ENCODE assay signal across 8 cellular contexts in the genomic region with DNA sequence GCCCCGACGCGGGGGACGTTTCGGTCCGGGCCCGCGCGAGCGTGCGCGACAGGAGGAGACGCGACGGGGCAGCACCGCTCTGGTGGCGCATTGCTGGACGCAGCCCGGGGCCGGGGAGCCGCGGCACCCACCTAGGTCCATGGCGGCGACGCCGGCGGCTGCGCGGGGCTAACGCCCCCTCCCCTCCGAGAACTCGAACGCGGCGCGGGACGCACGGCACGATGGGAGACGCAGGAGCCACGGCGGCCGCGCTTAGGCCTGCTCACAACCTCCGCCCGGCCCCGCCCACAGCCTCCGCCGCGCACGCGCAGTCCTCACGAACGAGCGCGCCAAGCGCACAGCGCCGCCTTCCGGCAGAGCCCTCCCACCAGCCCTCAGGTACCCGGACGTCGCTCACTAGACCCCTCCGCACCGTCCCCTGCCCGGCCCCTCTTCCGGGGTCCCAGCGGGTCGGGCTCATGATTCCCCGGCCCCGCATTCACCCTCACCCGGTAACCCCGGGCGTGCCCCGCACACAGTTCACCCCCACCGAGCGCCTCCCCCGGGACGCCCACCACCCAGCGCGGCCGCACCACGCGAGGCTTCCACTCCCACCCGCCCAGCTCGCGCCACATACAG. TPM values are rescaled to one million over a fixed set of nuclear protein-coding genes. Genes with fewer than 3 reads are reported as not detected.
DNase-seq lines count a peak whose midpoint lies in the region; ATAC-seq and TF ChIP-seq lines count a peak whose summit lies in the region.

TSS of gene GEMIN4 (minus strand) at position 263 of the 618 bp plus-strand sequence. CDS start at position 141, 122 bp downstream.

- CTCF ChIA-PET in A673 (lab: Charles Lee): interaction anchor here (0.6 to 1.4 kb wide), 7 partner anchors 36 to 340 kb away, joined by 3 to 8 read pairs (median 6); partner anchors contain the start of gene TIMM22

- peaks cover 20% of the 10 kb centered on the region for H3K36me3 ChIP-seq in A673 (ENCODE audit: insufficient read depth, low read length, poor library complexity, severe bottlenecking)
- peaks cover 5% of the 10 kb centered on the region for H3K36me3 ChIP-seq in breast epithelium
- H3K36me3 ChIP-seq in iPS-20b (ENCODE audit: insufficient read depth, low read depth, low read length): peaks cover 28% of the 10 kb centered on the region

- H3K4me1 ChIP-seq in A673 (ENCODE audit: insufficient read depth, low read length, poor library complexity, severe bottlenecking) (peaks cover 5% of the 10 kb centered on the region), breast epithelium (peaks cover 0 to 11% of the 10 kb centered on the region in 2 donors), iPS-20b (ENCODE audit: insufficient read depth, low read length) (peaks cover 4% of the 10 kb centered on the region; the same call in 1 of the 2 replicates)

- intact Hi-C loops in A673 (cut with micrococcal nuclease; ENCODE audit: unreplicated experiment): no loop called here
- intact Hi-C loops in breast epithelium (cut with DNase I; ENCODE audit: low total_unique reads): no loop called here

- H3K27me3 ChIP-seq in A673 (replicated peaks; ENCODE audit: insufficient read depth, low read depth, low read length, poor library complexity): no peaks in the 10 kb centered on the region
- H3K27me3 ChIP-seq in breast epithelium: no peaks in the 10 kb centered on the region
- H3K27me3 ChIP-seq in iPS-20b (ENCODE audit: insufficient read depth, low read length): no peaks in the 10 kb centered on the region

- POLR2A ChIA-PET in A673 (lab: Charles Lee; ENCODE audit: low non-redundant PET): no interaction called here

- TF ChIP-seq POLR2A in breast epithelium (IDR thresholded peaks at IDR 0.05): peak; percentile 54

- DNase-seq in A673 (ENCODE audit: low spot score) (peak; percentile 95), NCI-H2107 treated with DMSO at 0.1 percent for 48 hours (lab: John Stamatoyannopoulos, UW; ENCODE audit: unreplicated experiment) (peak; percentile 41), breast epithelium (ENCODE audit: low spot score in 2 of 2) (peak; percentile 78 to 94)

- BruUV-seq in A673 (replicated peaks; lab: Mats Ljungman, UMichigan): no TSS peak

- ATAC-seq in GM18517 (IDR thresholded peaks at IDR 0.05; ENCODE audit: unreplicated experiment) (peak; percentile 82), HG03039 (IDR thresholded peaks at IDR 0.05; ENCODE audit: unreplicated experiment) (peak; percentile 84)

- TF ChIP-seq CTCF in A673 (conservative IDR thresholded peaks at IDR 0.05; ENCODE audit: low read depth, low read length) (peak; percentile 95), VCaP (conservative IDR thresholded peaks at IDR 0.05) (peak; percentile 96), breast epithelium (IDR thresholded peaks at IDR 0.05) (peak; percentile 79 to 92 (median 85))

- H3K9ac ChIP-seq in iPS-20b (ENCODE audit: low read depth, low read length): peak within 1 kb of the TSS; percentile 86

- H3K27ac ChIP-seq in A673 (ENCODE audit: low read depth, low read length, poor library complexity, severe bottlenecking): peak within 1 kb of the TSS; percentile 96
- H3K27ac ChIP-seq in VCaP: peak within 1 kb of the TSS; percentile 95
- peak within 1 kb of the TSS; percentile 89 to 92 for H3K27ac ChIP-seq in breast epithelium
- peak within 1 kb of the TSS; percentile 38 for H3K27ac ChIP-seq in iPS-20b (ENCODE audit: low read length)
- H3K27ac ChIP-seq in skin epidermis: peak within 1 kb of the TSS; percentile 51 to 95 (median 87)

- H3K4me3 ChIP-seq in A673 (ENCODE audit: low read depth, low read length, poor library complexity, severe bottlenecking): peak within 1 kb of the TSS; percentile 80
- H3K4me3 ChIP-seq in breast epithelium: peak within 1 kb of the TSS; percentile 68 to 86 (median 68)
- H3K4me3 ChIP-seq in iPS-20b (ENCODE audit: low read length): peak within 1 kb of the TSS; percentile 84
- peak within 1 kb of the TSS; percentile 65 to 95 (median 92) for H3K4me3 ChIP-seq in skin epidermis

- no peaks in the 10 kb centered on the region for H3K9me3 ChIP-seq in A673 (ENCODE audit: low read depth, low read length, poor library complexity, severe bottlenecking)
- no peaks in the 10 kb centered on the region for H3K9me3 ChIP-seq in breast epithelium
- peaks cover 4% of the 10 kb centered on the region; the same call in 1 of the 2 replicates for H3K9me3 ChIP-seq in iPS-20b (ENCODE audit: insufficient read depth, low read depth, low read length)

RNA-seq across cellular contexts. Expression of gene GEMIN4, which starts in this region (rescaled TPM):
- total RNA-seq in A673 (2021) (58.7 and 66.3 TPM in 2 replicates), breast epithelium (10 to 100 TPM; 21.0 to 25.1 (median 22.1) TPM)

Comparison
In these comparisons a context has a peak if more than half of its experiments do, and no peak if none do; other contexts are left out.
1. Peak in every context shown above with its lines: DNase-seq, ATAC-seq, H3K4me3 ChIP-seq and H3K27ac ChIP-seq.
2. DNase-seq: peak in every context shown above with its lines; median percentile 95 in A673; 86 in breast epithelium; 41 in NCI-H2107 treated with DMSO at 0.1 percent for 48 hours.
3. H3K27ac ChIP-seq: peak in every context shown above with its lines; median percentile 96 in A673; 95 in VCaP; 90 in breast epithelium; 87 in skin epidermis; 38 in iPS-20b.